6 cellular contexts compared by ENCODE assay signal in genomic region chr7:29461996-29462395, GRCh38.
"Had no signal": no experiment of that assay in that cellular context is flagged by ENCODE, and none has a peak within 500 bp of the region (broad histone marks: within the 10 kb centered on the region; RNA-seq: fewer than 3 reads in every experiment).

No MANE protein-coding gene starts in this region.

- DNase-seq: Karpas-422, KBM-7, KG1 had no signal

- FAIRE-seq: HTR-8/SVneo had no signal

- H3K4me2 ChIP-seq: KMS-11 had no signal

- H3K27ac ChIP-seq: HL-60, KMS-11 had no signal

- H3K9ac ChIP-seq: KMS-11 had no signal
